8 cellular contexts compared by ENCODE assay signal in the genomic region with DNA sequence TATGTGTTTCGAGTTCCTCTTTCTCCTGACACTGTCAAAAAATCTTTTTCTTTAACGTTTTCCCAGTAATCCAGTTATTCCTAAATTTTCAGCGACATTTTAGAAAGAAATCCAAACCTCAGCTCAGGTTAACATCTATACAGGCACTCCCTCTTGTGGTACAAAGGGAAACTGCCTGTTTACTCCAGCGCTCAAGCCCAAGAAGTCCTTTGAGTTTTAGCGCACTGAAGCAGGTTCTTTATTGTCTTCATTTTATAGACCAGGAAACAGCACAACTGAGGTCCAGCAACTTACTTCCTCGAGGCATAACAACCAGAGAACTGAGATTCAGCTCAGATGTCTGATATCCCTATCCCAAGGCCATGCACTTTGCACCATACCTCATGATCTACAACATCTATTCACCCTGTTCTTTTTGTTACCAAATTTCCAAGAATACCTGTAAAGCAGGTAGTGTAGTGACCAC.
A peak's percentile ranks its signal among the peaks of the same experiment; 100 is the strongest.
DNase-seq lines count a peak whose midpoint lies in the region; ATAC-seq and TF ChIP-seq lines count a peak whose summit lies in the region.

No MANE protein-coding gene starts in this region.

- H3K4me3 ChIP-seq in ACC112 (ENCODE audit: low read depth, low read length) (no peak overlapping the region; the same call in 1 of the 2 replicates), GM12875 (ENCODE audit: low read depth, low read length) (no peak overlapping the region), LNCaP clone FGC (ENCODE audit: low read depth, low read length) (no peak overlapping the region), right cardiac atrium (ENCODE audit: low read length) (no peak overlapping the region)

- 4% methylated on average over 6 of the region's 6 CpGs for WGBS in right cardiac atrium

- H3K4me1 ChIP-seq in ACC112 (ENCODE audit: control insufficient read depth, insufficient read depth, low read length, unreplicated experiment) (peaks cover 18% of the 10 kb centered on the region), right cardiac atrium (ENCODE audit: control insufficient read depth, insufficient read depth, low read length) (peaks cover 4% of the 10 kb centered on the region)

- no peaks in the 10 kb centered on the region; the same call in 1 of the 2 replicates for H3K36me3 ChIP-seq in ACC112 (ENCODE audit: insufficient read depth, low read length)

- peaks cover 49% of the 10 kb centered on the region for H3K79me2 ChIP-seq in ACC112 (ENCODE audit: control insufficient read depth, insufficient read depth, low read length, unreplicated experiment)

- intact Hi-C loops in right cardiac atrium (cut with DNase I) = loop anchor here (5.0 to 10.0 kb wide), 2 partner anchors 143 to 146 kb away; no protein-coding TSS in a partner anchor

- peak; percentile 62 to 66 for ATAC-seq in right cardiac atrium
- no peak for ATAC-seq in GM18909 (IDR thresholded peaks at IDR 0.05; ENCODE audit: poor library complexity, unreplicated experiment)

- DNase-seq in LNCaP clone FGC (ENCODE audit: low read depth) = peak; percentile 66
- DNase-seq in RWPE1 (ENCODE audit: low spot score) = peak; percentile 47
- peak; percentile 84 for DNase-seq in astrocyte of the hippocampus (ENCODE audit: low read depth, low spot score)
- peak in 2 of 3 donors; percentile 21 to 42 for DNase-seq in right cardiac atrium
- DNase-seq in renal cortical epithelial cell (ENCODE audit: low read depth) = peak; percentile 75

- TF ChIP-seq CTCF in GM12875 (IDR thresholded peaks at IDR 0.05; ENCODE audit: borderline replicate concordance, insufficient read depth, low read depth, low read length) (peak; percentile 74), LNCaP clone FGC (IDR thresholded peaks at IDR 0.05; ENCODE audit: control insufficient read depth, extremely low read depth, insufficient read depth) (peak; percentile 87), RWPE1 (conservative IDR thresholded peaks at IDR 0.05; ENCODE audit: low read depth) (peak; percentile 97)

- no peaks in the 10 kb centered on the region for H3K27me3 ChIP-seq in ACC112 (ENCODE audit: insufficient read depth, low read length)
- H3K27me3 ChIP-seq in right cardiac atrium (ENCODE audit: control insufficient read depth, insufficient read depth) = no peaks in the 10 kb centered on the region

- CTCF ChIA-PET in RWPE1 (lab: Yijun Ruan, JAX) = interaction anchor here (0.5 to 2.3 kb wide), 13 partner anchors 15 to 280 kb away, joined by 3 to 15 read pairs (median 4); no protein-coding TSS in a partner anchor

- H3K27ac ChIP-seq in ACC112 (ENCODE audit: low read depth, low read length) (peak overlapping the region; percentile 68), RWPE1 (no peak overlapping the region), right cardiac atrium (ENCODE audit: low read length) (no peak overlapping the region)

- no peak overlapping the region for H2AFZ ChIP-seq in ACC112 (ENCODE audit: low read length, unreplicated experiment)

- POLR2A ChIA-PET in RWPE1 (lab: Yijun Ruan, JAX; ENCODE audit: low non-redundant PET) = no interaction called here

- H3K9me3 ChIP-seq in right cardiac atrium (ENCODE audit: control insufficient read depth, low read length) = no peaks in the 10 kb centered on the region

Comparison
In these comparisons a context has a peak if more than half of its experiments do, and no peak if none do; other contexts are left out.
1. DNase-seq: peak in every context shown above with its lines; median percentile 84 in astrocyte of the hippocampus; 75 in renal cortical epithelial cell; 66 in LNCaP clone FGC; 47 in RWPE1; 32 in right cardiac atrium.